Comparison of ENCODE assay signal across 1 cellular context in the genomic region with DNA sequence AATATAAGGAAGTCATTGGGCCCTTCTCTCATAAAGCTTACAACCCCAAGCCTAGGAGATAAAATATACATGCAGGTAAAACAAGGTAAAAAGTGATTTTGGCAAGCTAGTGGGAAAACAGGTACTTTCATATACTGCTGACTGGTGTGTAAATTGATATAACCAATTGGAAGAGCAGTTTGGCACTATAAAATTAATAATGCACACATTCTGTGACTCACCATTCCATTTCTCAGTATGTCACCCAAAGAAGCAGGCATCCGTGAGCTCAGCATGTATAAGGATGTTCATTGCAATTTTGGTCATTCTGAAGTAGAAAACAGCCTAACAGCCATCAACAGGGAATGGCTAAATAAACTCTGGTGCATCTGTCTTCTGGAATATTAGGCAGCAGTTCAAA.
TF ChIP-seq lines count a peak whose summit lies in the region.

No MANE protein-coding gene starts in this region.

TF ChIP-seq in HepG2, 621 proteins besides CTCF, POLR2A, EP300 and RAD21:
- no peak for TF ChIP-seq SOX6 (IDR thresholded peaks at IDR 0.05)
- TF ChIP-seq SOX6 (CRISPR knock-in tag; IDR thresholded peaks at IDR 0.05), result no peak
- TF ChIP-seq TRAFD1 (CRISPR knock-in tag; IDR thresholded peaks at IDR 0.05; ENCODE audit: borderline replicate concordance), result no peak
- TF ChIP-seq, protein P1, sequence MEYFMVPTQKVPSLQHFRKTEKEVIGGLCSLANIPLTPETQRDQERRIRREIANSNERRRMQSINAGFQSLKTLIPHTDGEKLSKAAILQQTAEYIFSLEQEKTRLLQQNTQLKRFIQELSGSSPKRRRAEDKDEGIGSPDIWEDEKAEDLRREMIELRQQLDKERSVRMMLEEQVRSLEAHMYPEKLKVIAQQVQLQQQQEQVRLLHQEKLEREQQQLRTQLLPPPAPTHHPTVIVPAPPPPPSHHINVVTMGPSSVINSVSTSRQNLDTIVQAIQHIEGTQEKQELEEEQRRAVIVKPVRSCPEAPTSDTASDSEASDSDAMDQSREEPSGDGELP (IDR thresholded peaks at IDR 0.05; ENCODE audit: borderline replicate concordance, low read depth), result no peak
- no peak for TF ChIP-seq KLF12 (CRISPR knock-in tag; IDR thresholded peaks at IDR 0.05; ENCODE audit: borderline replicate concordance)
- TF ChIP-seq PATZ1 (CRISPR knock-in tag; IDR thresholded peaks at IDR 0.05), result no peak
- 0 out of 2 replicates have a peak, but pooled peaks have one; percentile 34 for TF ChIP-seq MAFF (IDR thresholded peaks at IDR 0.05; ENCODE audit: low read depth, low read length)
- no peak for TF ChIP-seq EHMT2 (IDR thresholded peaks at IDR 0.05; ENCODE audit: borderline replicate concordance, low read depth, low read length)
- TF ChIP-seq YEATS4 (CRISPR knock-in tag; IDR thresholded peaks at IDR 0.05; ENCODE audit: borderline replicate concordance), result no peak
- TF ChIP-seq, protein P2, sequence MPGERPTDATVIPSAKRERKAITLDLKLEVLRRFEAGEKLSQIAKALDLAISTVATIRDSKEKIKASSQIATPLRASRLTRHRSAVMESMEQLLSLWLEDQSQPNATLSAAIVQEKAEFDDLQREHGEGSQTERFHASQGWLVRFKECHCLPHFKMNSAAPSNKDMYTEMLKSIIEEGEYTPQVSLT (CRISPR knock-in tag; IDR thresholded peaks at IDR 0.05; ENCODE audit: borderline replicate concordance, low read depth), result no peak
- TF ChIP-seq FOSL1 (CRISPR knock-in tag; IDR thresholded peaks at IDR 0.05; ENCODE audit: borderline replicate concordance), result no peak
- no peak for TF ChIP-seq MEF2D (CRISPR knock-in tag; IDR thresholded peaks at IDR 0.05)
- peak; percentile 7 to 39; a peak in 2 of 4 replicates for TF ChIP-seq MAFK (conservative IDR thresholded peaks at IDR 0.05 in 1 of 2, IDR thresholded peaks at IDR 0.05 in 1 of 2; ENCODE audit: low read length in 2 of 2)
- no peak for TF ChIP-seq ELF3 (CRISPR knock-in tag; IDR thresholded peaks at IDR 0.05)
- no peak for TF ChIP-seq ZBTB3 (CRISPR knock-in tag; IDR thresholded peaks at IDR 0.05; ENCODE audit: borderline replicate concordance, low read depth)
TF ChIP-seq in HepG2: peak in this region for 2.
